8 cellular contexts compared by ENCODE assay signal in genomic region chr9:71793386-71794105, GRCh38. TPM values are rescaled to one million over a fixed set of nuclear protein-coding genes. Genes with fewer than 3 reads are reported as not detected.
A peak's percentile ranks its signal among the peaks of the same experiment; 100 is the strongest.
DNase-seq lines count a peak whose midpoint lies in the region; ATAC-seq and TF ChIP-seq lines count a peak whose summit lies in the region.

No MANE protein-coding gene starts in this region.

- no peaks in the 10 kb centered on the region for H3K9me3 ChIP-seq in upper lobe of right lung

- no peak for TF ChIP-seq CTCF in fibroblast of pulmonary artery (IDR thresholded peaks at IDR 0.05; ENCODE audit: low read length, missing control alignments)
- no peak for TF ChIP-seq CTCF in type B pancreatic cell (conservative IDR thresholded peaks at IDR 0.05)
- no peak for TF ChIP-seq CTCF in upper lobe of right lung (IDR thresholded peaks at IDR 0.05)

- no peak overlapping the region for H3K27ac ChIP-seq in upper lobe of right lung

- H3K4me3 ChIP-seq in fibroblast of pulmonary artery (replicated peaks; ENCODE audit: low read depth, low read length) (no peak overlapping the region), upper lobe of right lung (no peak overlapping the region)

- H3K36me3 ChIP-seq in upper lobe of right lung, result no peaks in the 10 kb centered on the region

- peaks cover 4% of the 10 kb centered on the region for H3K9me3 Mint-ChIP-seq in stimulated activated naive CD8-positive, alpha-beta T cell treated with anti-CD3 and anti-CD28 coated beads, Interleukin-15, Interleukin-2, amounts not matched to agents 100 ng/mL and 50 ng/mL, for 24 hours
- H3K9me3 Mint-ChIP-seq in type B pancreatic cell, result no peaks in the 10 kb centered on the region

- no peaks in the 10 kb centered on the region for H3K36me3 Mint-ChIP-seq in stimulated activated naive CD8-positive, alpha-beta T cell treated with anti-CD3 and anti-CD28 coated beads, Interleukin-15, Interleukin-2, amounts not matched to agents 100 ng/mL and 50 ng/mL, for 24 hours (ENCODE audit: low read depth)
- no peaks in the 10 kb centered on the region for H3K36me3 Mint-ChIP-seq in type B pancreatic cell

- H3K27me3 ChIP-seq in upper lobe of right lung, result no peaks in the 10 kb centered on the region

- DNase-seq in stimulated activated naive CD8-positive, alpha-beta T cell treated with anti-CD3 and anti-CD28 coated beads, Interleukin-15, Interleukin-2, amounts not matched to agents 100 U/mL and 50 U/mL, for 24 hours, result no peak
- DNase-seq in LHCN-M2 (ENCODE audit: low read depth) (peak; percentile 7), fibroblast of pulmonary artery (ENCODE audit: low read depth) (peak; percentile 50), type B pancreatic cell (ENCODE audit: extremely low spot score, unreplicated experiment) (no peak), HT-29 (ENCODE audit: low spot score) (no peak), upper lobe of right lung (no peak), D341Med (ENCODE audit: low spot score) (no peak)

- peaks cover 62% of the 10 kb centered on the region for H3K4me1 Mint-ChIP-seq in stimulated activated naive CD8-positive, alpha-beta T cell treated with anti-CD3 and anti-CD28 coated beads, Interleukin-15, Interleukin-2, amounts not matched to agents 100 ng/mL and 50 ng/mL, for 24 hours (ENCODE audit: low read depth)
- no peaks in the 10 kb centered on the region for H3K4me1 Mint-ChIP-seq in type B pancreatic cell (ENCODE audit: unreplicated experiment)

- H3K4me1 ChIP-seq in upper lobe of right lung, result no peaks in the 10 kb centered on the region

- ATAC-seq in stimulated activated naive CD8-positive, alpha-beta T cell treated with anti-CD3 and anti-CD28 coated beads, Interleukin-15, Interleukin-2, amounts not matched to agents 100 U/mL and 50 U/mL, for 24 hours, result no peak
- ATAC-seq in upper lobe of right lung, result no peak

- H3K27ac Mint-ChIP-seq in stimulated activated naive CD8-positive, alpha-beta T cell treated with anti-CD3 and anti-CD28 coated beads, Interleukin-15, Interleukin-2, amounts not matched to agents 100 ng/mL and 50 ng/mL, for 24 hours, result peak overlapping the region; percentile 34
- H3K27ac Mint-ChIP-seq in type B pancreatic cell, result peak overlapping the region; percentile 46

- intact Hi-C loops in upper lobe of right lung (cut with DNase I), result no loop called here

- no peak overlapping the region for H3K4me3 Mint-ChIP-seq in stimulated activated naive CD8-positive, alpha-beta T cell treated with anti-CD3 and anti-CD28 coated beads, Interleukin-15, Interleukin-2, amounts not matched to agents 100 ng/mL and 50 ng/mL, for 24 hours
- H3K4me3 Mint-ChIP-seq in type B pancreatic cell, result no peak overlapping the region

- H3K27me3 Mint-ChIP-seq in stimulated activated naive CD8-positive, alpha-beta T cell treated with anti-CD3 and anti-CD28 coated beads, Interleukin-15, Interleukin-2, amounts not matched to agents 100 ng/mL and 50 ng/mL, for 24 hours, result no peaks in the 10 kb centered on the region
- H3K27me3 Mint-ChIP-seq in type B pancreatic cell, result no peaks in the 10 kb centered on the region

RNA-seq across cellular contexts. Expression of gene CEMIP2, which starts 25.2 kb away (rescaled TPM):
- total RNA-seq in LHCN-M2 (2014; rRNA removed) (19.8 and 25.7 TPM in 2 replicates), type B pancreatic cell (ENCODE audit: low replicate concordance) (58.1 and 97.7 TPM in 2 replicates), upper lobe of right lung (219 TPM)
- 16.4 TPM for polyA plus RNA-seq in LHCN-M2 (2012)
- 71.6 and 102 TPM in 2 replicates for total RNA-seq in HT-29 (2014; rRNA removed; shearing (Covaris generic))

Comparison
In these comparisons a context has a peak if more than half of its experiments do, and no peak if none do; other contexts are left out.
1. DNase-seq: peak in LHCN-M2 (single experiment) and fibroblast of pulmonary artery (single experiment); none in stimulated activated naive CD8-positive, alpha-beta T cell treated with anti-CD3 and anti-CD28 coated beads, Interleukin-15, Interleukin-2, amounts not matched to agents 100 U/mL and 50 U/mL, for 24 hours (single experiment), type B pancreatic cell (single experiment), HT-29 (single experiment), upper lobe of right lung (single experiment) and D341Med (single experiment).